8 cellular contexts compared by ENCODE assay signal in genomic region chr22:43955883-43956286, GRCh38. TPM values are rescaled to one million over a fixed set of nuclear protein-coding genes. Genes with fewer than 3 reads are reported as not detected.
DNase-seq lines count a peak whose midpoint lies in the region; ATAC-seq and TF ChIP-seq lines count a peak whose summit lies in the region.

No MANE protein-coding gene starts in this region.

- H3K4me3 Mint-ChIP-seq in activated T-cell treated with anti-CD3 and anti-CD28 coated beads, Interleukin-2, amount 50 U/mL, for 24 hours: peak overlapping the region; percentile 95

- H3K9me3 Mint-ChIP-seq in activated T-cell treated with anti-CD3 and anti-CD28 coated beads, Interleukin-2, amount 50 U/mL, for 24 hours: no peaks in the 10 kb centered on the region

- TF ChIP-seq CTCF in NB4 (IDR thresholded peaks at IDR 0.05; ENCODE audit: low read depth, low read length) (no peak), cardiac fibroblast (IDR thresholded peaks at IDR 0.05; ENCODE audit: low read depth, low read length) (no peak), mucosa of descending colon (IDR thresholded peaks at IDR 0.05) (no peak)

- peak; percentile 15 for ATAC-seq in mucosa of descending colon

- H3K36me3 Mint-ChIP-seq in activated T-cell treated with anti-CD3 and anti-CD28 coated beads, Interleukin-2, amount 50 U/mL, for 24 hours (ENCODE audit: low read depth): peaks cover 49% of the 10 kb centered on the region

- H3K4me3 ChIP-seq in NB4 (ENCODE audit: low read depth, low read length): peak overlapping the region; percentile 99
- H3K4me3 ChIP-seq in cardiac fibroblast (replicated peaks in 1 of 2; ENCODE audit: low read depth in 2 of 2, low read length in 2 of 2): peak overlapping the region; percentile 66 to 90
- H3K4me3 ChIP-seq in mucosa of descending colon: peak overlapping the region; percentile 83

- DNase-seq in activated T-cell treated with anti-CD3 and anti-CD28 coated beads, Interleukin-2, amount 50 U/mL, for 24 hours: no peak
- no peak for DNase-seq in activated T-cell treated with anti-CD3 and anti-CD28 coated beads for 4 hours
- peak; percentile 68 for DNase-seq in NB4 (ENCODE audit: low read depth)
- DNase-seq in cardiac fibroblast (ENCODE audit: low read depth in 2 of 2): peak in 1 of 2 donors; percentile 27
- no peak for DNase-seq in mucosa of descending colon
- DNase-seq in NCI-H146 treated with DMSO at 0.1 percent for 48 hours (lab: John Stamatoyannopoulos, UW; ENCODE audit: unreplicated experiment): no peak
- DNase-seq in stimulated activated CD4-positive, alpha-beta T cell treated with anti-CD3 and anti-CD28 coated beads, Interleukin-2, amount 100 ng/mL, for 24 hours: no peak
- DNase-seq in NCI-H1930 (lab: John Stamatoyannopoulos, UW): no peak

- no peaks in the 10 kb centered on the region for H3K27me3 Mint-ChIP-seq in activated T-cell treated with anti-CD3 and anti-CD28 coated beads, Interleukin-2, amount 50 U/mL, for 24 hours

- H3K4me1 Mint-ChIP-seq in activated T-cell treated with anti-CD3 and anti-CD28 coated beads, Interleukin-2, amount 50 U/mL, for 24 hours (ENCODE audit: low read depth): peaks cover 40% of the 10 kb centered on the region

- H3K9me3 ChIP-seq in mucosa of descending colon: no peaks in the 10 kb centered on the region

- peak overlapping the region; percentile 93 for H3K27ac Mint-ChIP-seq in activated T-cell treated with anti-CD3 and anti-CD28 coated beads, Interleukin-2, amount 50 U/mL, for 24 hours

- H3K4me1 ChIP-seq in mucosa of descending colon (ENCODE audit: low read depth): peaks cover 19% of the 10 kb centered on the region

- no peaks in the 10 kb centered on the region for H3K36me3 ChIP-seq in mucosa of descending colon (ENCODE audit: low read depth)

- intact Hi-C loops in mucosa of descending colon (cut with DNase I, micrococcal nuclease): no loop called here

- TF ChIP-seq POLR2A in NB4 (IDR thresholded peaks at IDR 0.05; ENCODE audit: extremely low read depth, insufficient read length): no peak

RNA-seq across cellular contexts. Expression of gene SAMM50, which starts 0.6 kb away (rescaled TPM):
- 10 to 100 TPM; 37.7 to 52.0 (median 48.0) TPM for total RNA-seq in mucosa of descending colon

RNA-seq across cellular contexts. Expression of gene PNPLA3, which starts 32.3 kb away (rescaled TPM):
- under 1 TPM; 0.16 to 0.23 (median 0.22) TPM for total RNA-seq in mucosa of descending colon
